17 cellular contexts compared by ENCODE assay signal in genomic region chr2:158635961-158636601, GRCh38.
A peak's percentile ranks its signal among the peaks of the same experiment; 100 is the strongest.
DNase-seq lines count a peak whose midpoint lies in the region; ATAC-seq and TF ChIP-seq lines count a peak whose summit lies in the region.
"Had no signal": no experiment of that assay in that cellular context is flagged by ENCODE, and none has a peak within 500 bp of the region (broad histone marks: within the 10 kb centered on the region; RNA-seq: fewer than 3 reads in every experiment).

No MANE protein-coding gene starts in this region.

- no peaks in the 10 kb centered on the region for H3K9me3 Mint-ChIP-seq in activated T-cell treated with anti-CD3 and anti-CD28 coated beads, Interleukin-2, amount 50 U/mL, for 24 hours
- H3K9me3 Mint-ChIP-seq: CD4-positive, alpha-beta T cell; GM23338 had no signal

- no peaks in the 10 kb centered on the region for H3K27me3 Mint-ChIP-seq in activated T-cell treated with anti-CD3 and anti-CD28 coated beads, Interleukin-2, amount 50 U/mL, for 24 hours
- H3K27me3 Mint-ChIP-seq: B cell; CD4-positive, alpha-beta T cell had no signal

- no peak overlapping the region for H3K4me3 ChIP-seq in choroid plexus epithelial cell (ENCODE audit: low read depth, low read length)
- H3K4me3 ChIP-seq: GM12878, GM23338 had no signal

- no peak for TF ChIP-seq CTCF in choroid plexus epithelial cell (conservative IDR thresholded peaks at IDR 0.05; ENCODE audit: low read depth, low read length)

- in situ Hi-C loops in G401 (cut with HindIII; ENCODE audit: low sequenced_read_pairs): no loop called here

- peaks cover 7% of the 10 kb centered on the region for H3K4me1 Mint-ChIP-seq in activated T-cell treated with anti-CD3 and anti-CD28 coated beads, Interleukin-2, amount 50 U/mL, for 24 hours (ENCODE audit: low read depth)
- H3K4me1 Mint-ChIP-seq: GM23338 had no signal

- H3K36me3 Mint-ChIP-seq in activated T-cell treated with anti-CD3 and anti-CD28 coated beads, Interleukin-2, amount 50 U/mL, for 24 hours (ENCODE audit: low read depth): peaks cover 68% of the 10 kb centered on the region

- H3K4me3 Mint-ChIP-seq in activated T-cell treated with anti-CD3 and anti-CD28 coated beads, Interleukin-2, amount 50 U/mL, for 24 hours: no peak overlapping the region
- H3K4me3 Mint-ChIP-seq: B cell; CD4-positive, alpha-beta T cell; GM23338 had no signal

- no peak for ATAC-seq in HG03139 (IDR thresholded peaks at IDR 0.05; ENCODE audit: unreplicated experiment)
- ATAC-seq: GM12878, GM23338 had no signal

- DNase-seq in G401 (ENCODE audit: low spot score) (peak; percentile 52), choroid plexus epithelial cell (ENCODE audit: low read depth) (peak; percentile 7), glomerular endothelial cell (ENCODE audit: extremely low read depth, low read depth, low spot score) (peak; percentile 54), pulmonary artery endothelial cell (ENCODE audit: low read depth, low spot score) (peak; percentile 57), EL (no peak)
- no peak for DNase-seq in activated naive CD4-positive, alpha-beta T cell treated with anti-CD3 and anti-CD28 coated beads, Interleukin-2, amount 50 U/mL, for 16 hours
- no peak for DNase-seq in activated T-cell treated with anti-CD3 and anti-CD28 coated beads, Interleukin-2, amount 50 U/mL, for 24 hours
- DNase-seq: Caco-2; CD4-positive, alpha-beta T cell; DMS153; DMS79; HCEC 1CT; KG1 had no signal

- H3K27ac Mint-ChIP-seq in activated T-cell treated with anti-CD3 and anti-CD28 coated beads, Interleukin-2, amount 50 U/mL, for 24 hours: no peak overlapping the region
- H3K27ac Mint-ChIP-seq: B cell; CD4-positive, alpha-beta T cell; GM23338 had no signal

Comparison
In these comparisons a context has a peak if more than half of its experiments do, and no peak if none do; other contexts are left out.
1. DNase-seq: peak in G401 (single experiment), choroid plexus epithelial cell (single experiment), glomerular endothelial cell (single experiment) and pulmonary artery endothelial cell (single experiment); none in activated naive CD4-positive, alpha-beta T cell treated with anti-CD3 and anti-CD28 coated beads, Interleukin-2, amount 50 U/mL, for 16 hours (single experiment), activated T-cell treated with anti-CD3 and anti-CD28 coated beads, Interleukin-2, amount 50 U/mL, for 24 hours (single experiment) and EL (single experiment).